ENCODE assay signal across 1 cellular context in genomic region chr5:64003966-64004365, GRCh38.
TF ChIP-seq lines count a peak whose summit lies in the region.

No MANE protein-coding gene starts in this region.

TF ChIP-seq in HepG2, 621 proteins besides CTCF, POLR2A, EP300 and RAD21 (continued from another document):
- no peak for TF ChIP-seq AKNA (CRISPR knock-in tag; IDR thresholded peaks at IDR 0.05; ENCODE audit: borderline replicate concordance)
- no peak for TF ChIP-seq MATR3 (CRISPR knock-in tag; IDR thresholded peaks at IDR 0.05)
- no peak for TF ChIP-seq ARNT (IDR thresholded peaks at IDR 0.05)
- no peak for TF ChIP-seq ZFP41 (CRISPR knock-in tag; IDR thresholded peaks at IDR 0.05; ENCODE audit: borderline replicate concordance)
- TF ChIP-seq PHF21A (CRISPR knock-in tag; IDR thresholded peaks at IDR 0.05) = no peak
- TF ChIP-seq U2AF1 (optimal IDR thresholded peaks at IDR 0.05; ENCODE audit: low read depth, low read length) = no peak
- no peak for TF ChIP-seq CBX1 (IDR thresholded peaks at IDR 0.05; ENCODE audit: low read depth)
